ENCODE assay signal across 1 cellular context in genomic region chr4:2935762-2936743, GRCh38.
TF ChIP-seq lines count a peak whose summit lies in the region.

No MANE protein-coding gene starts in this region.

TF ChIP-seq in WTC11, 78 proteins besides CTCF, POLR2A, EP300 and RAD21 (continued from another document):
- TF ChIP-seq PRDM15 (CRISPR knock-in tag; IDR thresholded peaks at IDR 0.05): peak; percentile 20; the same call in 1 of the 2 replicates
- TF ChIP-seq ATF3 (CRISPR knock-in tag; conservative IDR thresholded peaks at IDR 0.05): no peak
- TF ChIP-seq IRF1 (CRISPR knock-in tag; IDR thresholded peaks at IDR 0.05): no peak
- no peak for TF ChIP-seq PRRX2 (CRISPR knock-in tag; IDR thresholded peaks at IDR 0.05)
